2 cellular contexts compared by ENCODE assay signal in genomic region chr18:11259421-11259820, GRCh38.
TF ChIP-seq lines count a peak whose summit lies in the region.

No MANE protein-coding gene starts in this region.

TF ChIP-seq in IMR-90, 13 proteins besides CTCF, POLR2A, EP300 and RAD21 (continued from another document):
- no peak for TF ChIP-seq NFE2L2 (IDR thresholded peaks at IDR 0.05; ENCODE audit: low read depth, low read length)
- no peak for TF ChIP-seq FOS (IDR thresholded peaks at IDR 0.05; ENCODE audit: low read depth, low read length)

TF ChIP-seq in HepG2, 621 proteins besides CTCF, POLR2A, EP300 and RAD21 (continued from another document):
- no peak for TF ChIP-seq GABPA (IDR thresholded peaks at IDR 0.05; ENCODE audit: low read depth, low read length)
- peak; percentile 68 for TF ChIP-seq GABPA (CRISPR knock-in tag; IDR thresholded peaks at IDR 0.05; ENCODE audit: low read depth)
- TF ChIP-seq CENPT (CRISPR knock-in tag; IDR thresholded peaks at IDR 0.05; ENCODE audit: low read depth): no peak
- 0 out of 2 replicates have a peak, but pooled peaks have one; percentile 42 for TF ChIP-seq SRF (IDR thresholded peaks at IDR 0.05; ENCODE audit: low read depth, low read length)
- TF ChIP-seq GABPB1 (CRISPR knock-in tag; IDR thresholded peaks at IDR 0.05): peak; percentile 33; the same call in 1 of the 2 replicates
